In the genomic region with DNA sequence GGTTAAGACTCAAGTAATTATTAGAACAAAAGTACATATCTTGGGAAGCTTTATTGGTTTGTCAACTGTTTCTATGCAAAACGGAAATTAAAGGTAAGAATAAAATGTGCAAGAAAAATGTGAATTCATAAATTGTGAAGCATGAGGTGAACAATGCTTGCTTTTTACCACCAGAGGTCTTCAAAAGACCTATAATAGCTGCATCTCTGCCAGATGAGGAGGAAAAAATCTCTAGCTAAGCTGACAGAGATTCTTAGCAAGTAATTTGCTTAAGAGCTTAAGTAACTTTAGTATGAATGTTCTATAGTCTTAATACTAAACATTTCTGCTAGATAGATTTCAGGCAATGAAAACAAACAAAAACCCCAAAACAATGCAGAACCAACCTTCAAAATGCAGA, we compare ENCODE assay signal across 1 cellular context.
TF ChIP-seq lines count a peak whose summit lies in the region.

No MANE protein-coding gene starts in this region.

TF ChIP-seq in GM12878, 131 proteins besides CTCF, POLR2A, EP300 and RAD21:
- TF ChIP-seq, protein P1, sequence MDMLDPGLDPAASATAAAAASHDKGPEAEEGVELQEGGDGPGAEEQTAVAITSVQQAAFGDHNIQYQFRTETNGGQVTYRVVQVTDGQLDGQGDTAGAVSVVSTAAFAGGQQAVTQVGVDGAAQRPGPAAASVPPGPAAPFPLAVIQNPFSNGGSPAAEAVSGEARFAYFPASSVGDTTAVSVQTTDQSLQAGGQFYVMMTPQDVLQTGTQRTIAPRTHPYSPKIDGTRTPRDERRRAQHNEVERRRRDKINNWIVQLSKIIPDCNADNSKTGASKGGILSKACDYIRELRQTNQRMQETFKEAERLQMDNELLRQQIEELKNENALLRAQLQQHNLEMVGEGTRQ (IDR thresholded peaks at IDR 0.05; ENCODE audit: borderline replicate concordance, low read depth, low read length), result no peak
- TF ChIP-seq SMC3 (IDR thresholded peaks at IDR 0.05; ENCODE audit: borderline replicate concordance, low read length) (peak; percentile 78; the same call in 1 of the 2 replicates), NR2C1 (IDR thresholded peaks at IDR 0.05) (no peak)
TF ChIP-seq in GM12878: peak in this region for 1.
